1 cellular context compared by ENCODE assay signal in genomic region chr15:48877630-48878595, GRCh38.
TF ChIP-seq lines count a peak whose summit lies in the region.

Gene EID1, plus strand, starts transcription at chr15:48878134. Its CDS starts 43 bp downstream, at chr15:48878177.

TF ChIP-seq in K562, 482 proteins besides CTCF, POLR2A, EP300 and RAD21 (continued from another document and continues in another):
- TF ChIP-seq RB1 (IDR thresholded peaks at IDR 0.05; ENCODE audit: low read depth) (peak; percentile 69), U2AF1 (optimal IDR thresholded peaks at IDR 0.05; ENCODE audit: low read depth, low read length) (no peak), ZNF586 (CRISPR knock-in tag; conservative IDR thresholded peaks at IDR 0.05) (no peak), RERE (CRISPR knock-in tag; IDR thresholded peaks at IDR 0.05; ENCODE audit: borderline replicate concordance) (no peak), FIP1L1 (IDR thresholded peaks at IDR 0.05; ENCODE audit: low read depth, low read length, poor library complexity, severe bottlenecking) (no peak), ESRRA (IDR thresholded peaks at IDR 0.05; ENCODE audit: borderline replicate concordance, low read depth) (peak; percentile 37; the same call in 1 of the 2 replicates), HDAC8 (tag; IDR thresholded peaks at IDR 0.05) (no peak), STAT5A (IDR thresholded peaks at IDR 0.05; ENCODE audit: borderline replicate concordance, low read length) (no peak), HMBOX1 (IDR thresholded peaks at IDR 0.05) (no peak), ZBED1 (IDR thresholded peaks at IDR 0.05) (peak; percentile 68; the same call in 1 of the 2 replicates), HMG20A (CRISPR knock-in tag; conservative IDR thresholded peaks at IDR 0.05) (no peak), NFIC (IDR thresholded peaks at IDR 0.05) (no peak), ZNF384 (IDR thresholded peaks at IDR 0.05; ENCODE audit: low read depth, low read length) (no peak), RBM39 (optimal IDR thresholded peaks at IDR 0.05; ENCODE audit: low read depth, low read length) (no peak), HDAC3 (IDR thresholded peaks at IDR 0.05; ENCODE audit: borderline replicate concordance, partially characterized antibody) (no peak), RBM25 (IDR thresholded peaks at IDR 0.05; ENCODE audit: low read depth, low read length, severe bottlenecking) (no peak), ZBTB33 (CRISPR knock-in tag; IDR thresholded peaks at IDR 0.05) (peak; percentile 68; the same call in 1 of the 2 replicates), ARID2 (IDR thresholded peaks at IDR 0.05) (no peak), SAP30 (IDR thresholded peaks at IDR 0.05; ENCODE audit: borderline replicate concordance, insufficient read depth, low read depth, low read length, poor library complexity, severe bottlenecking) (peak; percentile 67), XRCC5 (IDR thresholded peaks at IDR 0.05; ENCODE audit: low read depth, low read length) (no peak), CBX8 (IDR thresholded peaks at IDR 0.05; ENCODE audit: borderline replicate concordance, extremely low read depth, low read depth, low read length, poor library complexity, severe bottlenecking) (no peak), GTF2F1 (IDR thresholded peaks at IDR 0.05; ENCODE audit: low read depth, low read length) (peak; percentile 28; the same call in 1 of the 2 replicates), SNIP1 (IDR thresholded peaks at IDR 0.05; ENCODE audit: low read depth) (no peak), COPS2 (conservative IDR thresholded peaks at IDR 0.05) (no peak), GATAD2B (IDR thresholded peaks at IDR 0.05; ENCODE audit: borderline replicate concordance) (no peak), KLF6 (CRISPR knock-in tag; IDR thresholded peaks at IDR 0.05; ENCODE audit: borderline replicate concordance) (no peak), NR2C2 (CRISPR knock-in tag; IDR thresholded peaks at IDR 0.05) (peak; percentile 72; the same call in 1 of the 2 replicates), NR2C2 (tag; IDR thresholded peaks at IDR 0.05) (0 out of 2 replicates have a peak, but pooled peaks have one; percentile 35), ZNF699 (CRISPR knock-in tag; IDR thresholded peaks at IDR 0.05; ENCODE audit: insufficient replicate concordance) (no peak), SUPT5H (IDR thresholded peaks at IDR 0.05) (peak; percentile 91), FUS (optimal IDR thresholded peaks at IDR 0.05; ENCODE audit: low read depth, low read length) (no peak), CHD2 (IDR thresholded peaks at IDR 0.05; ENCODE audit: low read depth, low read length) (no peak), AFF4 (CRISPR knock-in tag; IDR thresholded peaks at IDR 0.05) (peak; percentile 79; the same call in 1 of the 2 replicates), ZNF354B (CRISPR knock-in tag; IDR thresholded peaks at IDR 0.05) (no peak), ZNF584 (CRISPR knock-in tag; IDR thresholded peaks at IDR 0.05; ENCODE audit: low read depth) (no peak), RBM14 (IDR thresholded peaks at IDR 0.05; ENCODE audit: borderline replicate concordance, insufficient read depth, low read depth, low read length) (no peak), TFAM (CRISPR knock-in tag; conservative IDR thresholded peaks at IDR 0.05) (no peak), BDP1 (IDR thresholded peaks at IDR 0.05; ENCODE audit: insufficient read depth, insufficient read length) (no peak), ZNF217 (CRISPR knock-in tag; IDR thresholded peaks at IDR 0.05) (no peak)
- TF ChIP-seq, protein P1, sequence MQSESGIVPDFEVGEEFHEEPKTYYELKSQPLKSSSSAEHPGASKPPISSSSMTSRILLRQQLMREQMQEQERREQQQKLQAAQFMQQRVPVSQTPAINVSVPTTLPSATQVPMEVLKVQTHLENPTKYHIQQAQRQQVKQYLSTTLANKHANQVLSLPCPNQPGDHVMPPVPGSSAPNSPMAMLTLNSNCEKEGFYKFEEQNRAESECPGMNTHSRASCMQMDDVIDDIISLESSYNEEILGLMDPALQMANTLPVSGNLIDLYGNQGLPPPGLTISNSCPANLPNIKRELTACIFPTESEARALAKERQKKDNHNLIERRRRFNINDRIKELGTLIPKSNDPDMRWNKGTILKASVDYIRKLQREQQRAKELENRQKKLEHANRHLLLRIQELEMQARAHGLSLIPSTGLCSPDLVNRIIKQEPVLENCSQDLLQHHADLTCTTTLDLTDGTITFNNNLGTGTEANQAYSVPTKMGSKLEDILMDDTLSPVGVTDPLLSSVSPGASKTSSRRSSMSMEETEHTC (IDR thresholded peaks at IDR 0.05), result no peak
- TF ChIP-seq, protein P2, sequence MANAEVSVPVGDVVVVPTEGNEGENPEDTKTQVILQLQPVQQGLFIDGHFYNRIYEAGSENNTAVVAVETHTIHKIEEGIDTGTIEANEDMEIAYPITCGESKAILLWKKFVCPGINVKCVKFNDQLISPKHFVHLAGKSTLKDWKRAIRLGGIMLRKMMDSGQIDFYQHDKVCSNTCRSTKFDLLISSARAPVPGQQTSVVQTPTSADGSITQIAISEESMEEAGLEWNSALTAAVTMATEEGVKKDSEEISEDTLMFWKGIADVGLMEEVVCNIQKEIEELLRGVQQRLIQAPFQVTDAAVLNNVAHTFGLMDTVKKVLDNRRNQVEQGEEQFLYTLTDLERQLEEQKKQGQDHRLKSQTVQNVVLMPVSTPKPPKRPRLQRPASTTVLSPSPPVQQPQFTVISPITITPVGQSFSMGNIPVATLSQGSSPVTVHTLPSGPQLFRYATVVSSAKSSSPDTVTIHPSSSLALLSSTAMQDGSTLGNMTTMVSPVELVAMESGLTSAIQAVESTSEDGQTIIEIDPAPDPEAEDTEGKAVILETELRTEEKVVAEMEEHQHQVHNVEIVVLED (CRISPR knock-in tag; IDR thresholded peaks at IDR 0.05), result peak; percentile 91
- TF ChIP-seq, protein P3, sequence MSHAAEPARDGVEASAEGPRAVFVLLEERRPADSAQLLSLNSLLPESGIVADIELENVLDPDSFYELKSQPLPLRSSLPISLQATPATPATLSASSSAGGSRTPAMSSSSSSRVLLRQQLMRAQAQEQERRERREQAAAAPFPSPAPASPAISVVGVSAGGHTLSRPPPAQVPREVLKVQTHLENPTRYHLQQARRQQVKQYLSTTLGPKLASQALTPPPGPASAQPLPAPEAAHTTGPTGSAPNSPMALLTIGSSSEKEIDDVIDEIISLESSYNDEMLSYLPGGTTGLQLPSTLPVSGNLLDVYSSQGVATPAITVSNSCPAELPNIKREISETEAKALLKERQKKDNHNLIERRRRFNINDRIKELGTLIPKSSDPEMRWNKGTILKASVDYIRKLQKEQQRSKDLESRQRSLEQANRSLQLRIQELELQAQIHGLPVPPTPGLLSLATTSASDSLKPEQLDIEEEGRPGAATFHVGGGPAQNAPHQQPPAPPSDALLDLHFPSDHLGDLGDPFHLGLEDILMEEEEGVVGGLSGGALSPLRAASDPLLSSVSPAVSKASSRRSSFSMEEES (CRISPR knock-in tag; IDR thresholded peaks at IDR 0.05), result no peak
